ENCODE assay signal across 23 cellular contexts in genomic region chr4:69957209-69957608, GRCh38. TPM values are rescaled to one million over a fixed set of nuclear protein-coding genes. Genes with fewer than 3 reads are reported as not detected.
A peak's percentile ranks its signal among the peaks of the same experiment; 100 is the strongest.
DNase-seq lines count a peak whose midpoint lies in the region; ATAC-seq, FAIRE-seq and TF ChIP-seq lines count a peak whose summit lies in the region.
"Had no signal": no experiment of that assay in that cellular context is flagged by ENCODE, and none has a peak within 500 bp of the region (broad histone marks: within the 10 kb centered on the region; RNA-seq: fewer than 3 reads in every experiment).

No MANE protein-coding gene starts in this region.

- H3K27me3 Mint-ChIP-seq in stimulated activated naive CD8-positive, alpha-beta T cell treated with anti-CD3 and anti-CD28 coated beads, Interleukin-15, amount 100 ng/mL, for 72 hours: peaks cover 12% of the 10 kb centered on the region
- H3K27me3 Mint-ChIP-seq in effector memory CD8-positive, alpha-beta T cell: no peaks in the 10 kb centered on the region

- no peaks in the 10 kb centered on the region for H3K27me3 ChIP-seq in bronchial epithelial cell (ENCODE audit: control insufficient read depth, insufficient read depth, low read length)
- no peaks in the 10 kb centered on the region for H3K27me3 ChIP-seq in subcutaneous abdominal adipose tissue (ENCODE audit: control insufficient read depth in 5 of 5, insufficient read depth in 4 of 5, low read length in 5 of 5)
- H3K27me3 ChIP-seq in upper lobe of left lung: no peaks in the 10 kb centered on the region

- TF ChIP-seq CTCF in bronchial epithelial cell (IDR thresholded peaks at IDR 0.05; ENCODE audit: insufficient read depth, low read length, severe bottlenecking) (no peak), upper lobe of left lung (IDR thresholded peaks at IDR 0.05) (no peak)

- H3K36me3 ChIP-seq in bronchial epithelial cell (ENCODE audit: control insufficient read depth, insufficient read depth, low read length) (no peaks in the 10 kb centered on the region), subcutaneous abdominal adipose tissue (ENCODE audit: control insufficient read depth in 5 of 5, insufficient read depth in 5 of 5, low read length in 5 of 5) (no peaks in the 10 kb centered on the region), upper lobe of left lung (no peaks in the 10 kb centered on the region)

- TF ChIP-seq EP300 in upper lobe of left lung (IDR thresholded peaks at IDR 0.05): no peak

- no peaks in the 10 kb centered on the region for H3K9me3 Mint-ChIP-seq in stimulated activated naive CD8-positive, alpha-beta T cell treated with anti-CD3 and anti-CD28 coated beads, Interleukin-15, amount 100 ng/mL, for 72 hours
- peaks cover 5 to 7% of the 10 kb centered on the region in 2 donors for H3K9me3 Mint-ChIP-seq in effector memory CD8-positive, alpha-beta T cell

- no peak for TF ChIP-seq POLR2A in upper lobe of left lung (IDR thresholded peaks at IDR 0.05)

- WGBS in upper lobe of left lung, 2 donors: 80 to 100% methylated on average over 1 of the region's 1 CpG

- H3K4me1 ChIP-seq in subcutaneous abdominal adipose tissue (ENCODE audit: control insufficient read depth in 5 of 5, insufficient read depth in 5 of 5, low read length in 5 of 5): peaks cover 0 to 17% (median 0%) of the 10 kb centered on the region in 5 donors
- no peaks in the 10 kb centered on the region for H3K4me1 ChIP-seq in upper lobe of left lung

- H3K27ac Mint-ChIP-seq in stimulated activated naive CD8-positive, alpha-beta T cell treated with anti-CD3 and anti-CD28 coated beads, Interleukin-15, amount 100 ng/mL, for 72 hours: no peak overlapping the region
- H3K27ac Mint-ChIP-seq in effector memory CD8-positive, alpha-beta T cell: peak overlapping the region in 1 of 2 donors; percentile 24

- ATAC-seq in stimulated activated naive CD8-positive, alpha-beta T cell treated with anti-CD3 and anti-CD28 coated beads, Interleukin-15, amount 100 ng/mL, for 72 hours: peak; percentile 20
- ATAC-seq in stimulated activated naive CD8-positive, alpha-beta T cell treated with anti-CD3 and anti-CD28 coated beads, Interleukin-15, Interleukin-2, amounts not matched to agents 100 U/mL and 50 U/mL, for 24 hours: no peak
- no peak for ATAC-seq in effector memory CD8-positive, alpha-beta T cell (replicated peaks)
- no peak for ATAC-seq in upper lobe of left lung (ENCODE audit: low FRiP score in 2 of 2)

- DNase-seq in stimulated activated naive CD8-positive, alpha-beta T cell treated with anti-CD3 and anti-CD28 coated beads, Interleukin-15, amount 100 ng/mL, for 72 hours: no peak
- no peak for DNase-seq in stimulated activated naive CD8-positive, alpha-beta T cell treated with anti-CD3 and anti-CD28 coated beads, Interleukin-15, Interleukin-2, amounts not matched to agents 100 U/mL and 50 U/mL, for 24 hours
- DNase-seq in bronchial epithelial cell (ENCODE audit: low read depth) (peak; percentile 25), islet precursor cell (peak; percentile 53), NCI-H748 (lab: John Stamatoyannopoulos, UW; ENCODE audit: unreplicated experiment) (no peak), upper lobe of left lung (no peak)
- DNase-seq in effector memory CD8-positive, alpha-beta T cell: no peak
- DNase-seq: AML-193, DMS79 treated with DMSO at 0.1 percent for 48 hours, HCEC 1CT, NCI-H1092, NCI-H2081, NCI-H2171 treated with DMSO at 0.1 percent for 48 hours, NCI-H446 treated with DMSO at 0.1 percent for 48 hours, NCI-H69, Right ventricle myocardium superior had no signal

- no peaks in the 10 kb centered on the region for H3K4me1 Mint-ChIP-seq in stimulated activated naive CD8-positive, alpha-beta T cell treated with anti-CD3 and anti-CD28 coated beads, Interleukin-15, amount 100 ng/mL, for 72 hours
- no peaks in the 10 kb centered on the region for H3K4me1 Mint-ChIP-seq in effector memory CD8-positive, alpha-beta T cell (ENCODE audit: low read depth in 2 of 2)

- H3K9me3 ChIP-seq in subcutaneous abdominal adipose tissue (ENCODE audit: control insufficient read depth in 5 of 5, low read length in 5 of 5) (no peaks in the 10 kb centered on the region), upper lobe of left lung (no peaks in the 10 kb centered on the region)

- H3K9ac ChIP-seq in subcutaneous abdominal adipose tissue (ENCODE audit: low read length in 5 of 5): no peak overlapping the region

- no peak overlapping the region for H3K4me3 Mint-ChIP-seq in stimulated activated naive CD8-positive, alpha-beta T cell treated with anti-CD3 and anti-CD28 coated beads, Interleukin-15, amount 100 ng/mL, for 72 hours
- H3K4me3 Mint-ChIP-seq in effector memory CD8-positive, alpha-beta T cell: no peak overlapping the region

- H3K36me3 Mint-ChIP-seq in effector memory CD8-positive, alpha-beta T cell (ENCODE audit: insufficient read depth): no peaks in the 10 kb centered on the region

- peak overlapping the region; percentile 39 for H3K27ac ChIP-seq in subcutaneous abdominal adipose tissue (ENCODE audit: low read depth, low read length)
- no peak overlapping the region for H3K27ac ChIP-seq in upper lobe of left lung
- H3K27ac ChIP-seq: 22Rv1, C4-2B, HL-60 had no signal

- H3K4me3 ChIP-seq in bronchial epithelial cell (ENCODE audit: low read depth, low read length): no peak overlapping the region
- H3K4me3 ChIP-seq in subcutaneous abdominal adipose tissue (ENCODE audit: low read depth in 1 of 5, low read length in 5 of 5): no peak overlapping the region
- no peak overlapping the region for H3K4me3 ChIP-seq in upper lobe of left lung

- peak; percentile 36 for FAIRE-seq in bronchial epithelial cell (lab: Jason Lieb, UNC)
- FAIRE-seq: RCC 7860 had no signal

RNA-seq across cellular contexts. Expression of gene CSN2, which starts 8.3 kb away (rescaled TPM):
- total RNA-seq in bronchial epithelial cell (not detected in 2 replicates), upper lobe of left lung (not detected)
- total RNA-seq: HT1080, M059J, Right ventricle myocardium superior had no signal

RNA-seq across cellular contexts. Expression of gene CSN1S1, which starts 26.3 kb away (rescaled TPM):
- total RNA-seq in bronchial epithelial cell (not detected in 2 replicates), upper lobe of left lung (not detected)
- total RNA-seq: HT1080, M059J, Right ventricle myocardium superior had no signal

RNA-seq across cellular contexts. Expression of gene STATH, which starts 38.6 kb away (rescaled TPM):
- total RNA-seq in bronchial epithelial cell (not detected in 2 replicates), upper lobe of left lung (not detected)
- total RNA-seq: HT1080, M059J, Right ventricle myocardium superior had no signal

Comparison
In these comparisons a context has a peak if more than half of its experiments do, and no peak if none do; other contexts are left out.
1. DNase-seq: peak in bronchial epithelial cell (single experiment) and islet precursor cell (single experiment); none in stimulated activated naive CD8-positive, alpha-beta T cell treated with anti-CD3 and anti-CD28 coated beads, Interleukin-15, amount 100 ng/mL, for 72 hours (0 of 2), stimulated activated naive CD8-positive, alpha-beta T cell treated with anti-CD3 and anti-CD28 coated beads, Interleukin-15, Interleukin-2, amounts not matched to agents 100 U/mL and 50 U/mL, for 24 hours (single experiment), effector memory CD8-positive, alpha-beta T cell (0 of 3), NCI-H748 (single experiment) and upper lobe of left lung (0 of 2).